ENCODE assay signal across 30 cellular contexts in genomic region chr15:61046291-61046690, GRCh38.
"Had no signal": no experiment of that assay in that cellular context is flagged by ENCODE, and none has a peak within 500 bp of the region (broad histone marks: within the 10 kb centered on the region; RNA-seq: fewer than 3 reads in every experiment).

No MANE protein-coding gene starts in this region.

- H3K27ac Mint-ChIP-seq: naive thymus-derived CD4-positive, alpha-beta T cell; natural killer cell treated with Interleukin-12 subunit alpha and Interleukin-12 subunit beta and Interleukin-15 and Interleukin-18, amount 100 ng/mL, for 72 hours; stimulated activated memory B cell treated with anti-CD40 and anti-IgM and Interleukin-4, amounts not matched to agents 10 μg/mL and 1 μg/mL and 100 μg/mL, for 72 hours; stimulated activated naive CD8-positive, alpha-beta T cell treated with anti-CD3 and anti-CD28 coated beads, Interleukin-15, amount 100 ng/mL, for 72 hours; type B pancreatic cell had no signal

- FAIRE-seq: pancreas had no signal

- H3K9me3 Mint-ChIP-seq: naive thymus-derived CD4-positive, alpha-beta T cell; natural killer cell treated with Interleukin-12 subunit alpha and Interleukin-12 subunit beta and Interleukin-15 and Interleukin-18, amount 100 ng/mL, for 72 hours; neural crest cell; stimulated activated memory B cell treated with anti-CD40 and anti-IgM and Interleukin-4, amounts not matched to agents 10 μg/mL and 1 μg/mL and 100 μg/mL, for 72 hours; stimulated activated naive CD8-positive, alpha-beta T cell treated with anti-CD3 and anti-CD28 coated beads, Interleukin-15, amount 100 ng/mL, for 72 hours; type B pancreatic cell had no signal

- H3K27ac ChIP-seq: neutrophil, pancreas, prostate gland, skin epidermis, spleen, suprapubic skin, testis, tibial artery, transverse colon, upper lobe of right lung had no signal

- H3K27me3 ChIP-seq: neutrophil, pancreas, suprapubic skin, testis, tibial artery, transverse colon, upper lobe of right lung, uterus had no signal

- H3K4me1 Mint-ChIP-seq: naive thymus-derived CD4-positive, alpha-beta T cell; stimulated activated memory B cell treated with anti-CD40 and anti-IgM and Interleukin-4, amounts not matched to agents 10 μg/mL and 1 μg/mL and 100 μg/mL, for 72 hours; stimulated activated naive CD8-positive, alpha-beta T cell treated with anti-CD3 and anti-CD28 coated beads, Interleukin-15, amount 100 ng/mL, for 72 hours had no signal

- H3K36me3 ChIP-seq: neutrophil, pancreas, prostate gland, spleen, suprapubic skin, tibial artery, transverse colon, upper lobe of right lung, uterus had no signal

- H3K4me3 ChIP-seq: pancreas, prostate gland, skin epidermis, smooth muscle cell, spleen, suprapubic skin, testis, tibial artery, transverse colon, upper lobe of right lung, uterus had no signal

- H3K4me1 ChIP-seq: pancreas, prostate gland, spleen, transverse colon, upper lobe of right lung had no signal

- H3K36me3 Mint-ChIP-seq: naive thymus-derived CD4-positive, alpha-beta T cell; natural killer cell treated with Interleukin-12 subunit alpha and Interleukin-12 subunit beta and Interleukin-15 and Interleukin-18, amount 100 ng/mL, for 72 hours; stimulated activated memory B cell treated with anti-CD40 and anti-IgM and Interleukin-4, amounts not matched to agents 10 μg/mL and 1 μg/mL and 100 μg/mL, for 72 hours; type B pancreatic cell had no signal

- H3K4me3 Mint-ChIP-seq: naive thymus-derived CD4-positive, alpha-beta T cell; natural killer cell treated with Interleukin-12 subunit alpha and Interleukin-12 subunit beta and Interleukin-15 and Interleukin-18, amount 100 ng/mL, for 72 hours; neural crest cell; stimulated activated memory B cell treated with anti-CD40 and anti-IgM and Interleukin-4, amounts not matched to agents 10 μg/mL and 1 μg/mL and 100 μg/mL, for 72 hours; stimulated activated naive CD8-positive, alpha-beta T cell treated with anti-CD3 and anti-CD28 coated beads, Interleukin-15, amount 100 ng/mL, for 72 hours; type B pancreatic cell had no signal

- H3K9me3 ChIP-seq: neutrophil, pancreas, prostate gland, spleen, suprapubic skin, testis, tibial artery, transverse colon, upper lobe of right lung, uterus had no signal

- ATAC-seq: naive thymus-derived CD4-positive, alpha-beta T cell; natural killer cell treated with Interleukin-12 subunit alpha and Interleukin-12 subunit beta and Interleukin-15 and Interleukin-18, amount 100 ng/mL, for 72 hours; pancreas; right cardiac atrium; sciatic nerve; stimulated activated memory B cell treated with anti-CD40 and anti-IgM and Interleukin-4, amounts not matched to agents 10 μg/mL and 1 μg/mL and 100 μg/mL, for 72 hours; stimulated activated naive CD8-positive, alpha-beta T cell treated with anti-CD3 and anti-CD28 coated beads, Interleukin-15, amount 100 ng/mL, for 72 hours; stimulated activated naive CD8-positive, alpha-beta T cell treated with anti-CD3 and anti-CD28 coated beads, Interleukin-15, Interleukin-2, amounts not matched to agents 100 U/mL and 50 U/mL, for 24 hours; upper lobe of right lung had no signal

- DNase-seq: naive thymus-derived CD4-positive, alpha-beta T cell; nucleus accumbens; pancreas; retina; right cardiac atrium; spleen; stimulated activated CD4-positive, alpha-beta T cell treated with anti-CD3 and anti-CD28 coated beads, Interleukin-12 subunit alpha, Interleukin-12 subunit beta, amount 100 ng/mL, for 4 hours; stimulated activated CD4-positive, alpha-beta T cell treated with anti-CD3 and anti-CD28 coated beads, Interleukin-1b, Interleukin-23, amount 100 ng/mL, for 48 hours; stimulated activated CD4-positive, alpha-beta T cell treated with anti-CD3 and anti-CD28 coated beads, Interleukin-4, amount 100 ng/mL, for 1 hour; stimulated activated CD4-positive, alpha-beta T cell treated with anti-CD3 and anti-CD28 coated beads, Interleukin-4, amount 100 ng/mL, for 4 hours; stimulated activated CD8-positive, alpha-beta memory T cell treated with anti-CD3 and anti-CD28 coated beads, Interleukin-4, amount 100 ng/mL, for 48 hours; stimulated activated naive CD4-positive, alpha-beta T cell; stimulated activated naive CD8-positive, alpha-beta T cell treated with anti-CD3 and anti-CD28 coated beads, Interleukin-15, amount 100 ng/mL, for 72 hours; stimulated activated naive CD8-positive, alpha-beta T cell treated with anti-CD3 and anti-CD28 coated beads, Interleukin-15, Interleukin-2, amounts not matched to agents 100 U/mL and 50 U/mL, for 24 hours; substantia nigra; testis; tibial artery; transverse colon; upper lobe of right lung; uterus had no signal

- H3K4me2 ChIP-seq: smooth muscle cell had no signal
